ENCODE assay signal across 9 cellular contexts in genomic region chr15:78938608-78939488, GRCh38. TPM values are rescaled to one million over a fixed set of nuclear protein-coding genes. Genes with fewer than 3 reads are reported as not detected.
A peak's percentile ranks its signal among the peaks of the same experiment; 100 is the strongest.
DNase-seq lines count a peak whose midpoint lies in the region; ATAC-seq, FAIRE-seq and TF ChIP-seq lines count a peak whose summit lies in the region.
"Had no signal": no experiment of that assay in that cellular context is flagged by ENCODE, and none has a peak within 500 bp of the region (broad histone marks: within the 10 kb centered on the region; RNA-seq: fewer than 3 reads in every experiment).

No MANE protein-coding gene starts in this region.

- H3K4me1 ChIP-seq in esophagus squamous epithelium, result peaks cover 9 to 57% (median 13%) of the 10 kb centered on the region in 3 donors

- H3K27ac Mint-ChIP-seq in MCF 10A (ENCODE audit: low read depth, unreplicated experiment), result no peak overlapping the region

- H3K4me1 Mint-ChIP-seq in MCF 10A (ENCODE audit: insufficient read depth, unreplicated experiment), result peaks cover 2% of the 10 kb centered on the region
- H3K4me1 Mint-ChIP-seq: neural crest cell had no signal

- TF ChIP-seq POLR2A in GM12892 (IDR thresholded peaks at IDR 0.05; ENCODE audit: low read depth, low read length), result no peak
- TF ChIP-seq POLR2A in esophagus squamous epithelium (IDR thresholded peaks at IDR 0.05), result no peak

- DNase-seq in GM12892 (ENCODE audit: insufficient read length), result no peak
- DNase-seq in esophagus squamous epithelium (lab: John Stamatoyannopoulos, UW), result no peak
- DNase-seq in MCF 10A (ENCODE audit: unreplicated experiment), result no peak
- no peak for DNase-seq in inferior parietal cortex (ENCODE audit: extremely low spot score)
- no peak for DNase-seq in NCI-H1105 (lab: John Stamatoyannopoulos, UW)
- no peak for DNase-seq in HK-2 (ENCODE audit: unreplicated experiment)

- no peaks in the 10 kb centered on the region for H3K9me3 ChIP-seq in esophagus squamous epithelium

- peak overlapping the region in 3 of 4 donors; percentile 35 to 75 (median 61) for H3K27ac ChIP-seq in esophagus squamous epithelium

- CTCF ChIA-PET in MCF 10A (lab: Yijun Ruan, JAX), result interaction anchor here (0.7 kb wide), 1 partner anchor 41 kb away, joined by 4 read pairs; no protein-coding TSS in a partner anchor

- FAIRE-seq in GM12892 (lab: Jason Lieb, UNC), result peak; percentile 48

- POLR2A ChIA-PET in MCF 10A (lab: Yijun Ruan, JAX), result no interaction called here

- no peak overlapping the region for H3K4me3 Mint-ChIP-seq in MCF 10A (ENCODE audit: unreplicated experiment)
- H3K4me3 Mint-ChIP-seq: neural crest cell had no signal

- no peaks in the 10 kb centered on the region for H3K27me3 Mint-ChIP-seq in MCF 10A (ENCODE audit: insufficient read depth, unreplicated experiment)

- peaks cover 0 to 32% (median 0%) of the 10 kb centered on the region in 3 donors for H3K36me3 ChIP-seq in esophagus squamous epithelium

- WGBS in esophagus squamous epithelium, 2 donors, result 56 to 61% methylated on average over 6 of the region's 6 CpGs

- peaks cover 3% of the 10 kb centered on the region for H3K36me3 Mint-ChIP-seq in MCF 10A (ENCODE audit: insufficient read depth, unreplicated experiment)

- no peaks in the 10 kb centered on the region for H3K27me3 ChIP-seq in esophagus squamous epithelium

- H3K4me3 ChIP-seq in esophagus squamous epithelium, result peak overlapping the region in 1 of 4 donors; percentile 13

- intact Hi-C loops in esophagus squamous epithelium (cut with DNase I) (no loop called here), MCF 10A (cut with micrococcal nuclease) (no loop called here)

- no TSS peak for BruUV-seq in MCF 10A (replicated peaks; lab: Mats Ljungman, UMichigan)

- no peaks in the 10 kb centered on the region for H3K9me3 Mint-ChIP-seq in MCF 10A (ENCODE audit: unreplicated experiment)
- H3K9me3 Mint-ChIP-seq: neural crest cell had no signal

- TF ChIP-seq CTCF in esophagus squamous epithelium (IDR thresholded peaks at IDR 0.05) (no peak), MCF 10A (IDR thresholded peaks at IDR 0.05; ENCODE audit: unreplicated experiment) (no peak)

- ATAC-seq in GM19468 (IDR thresholded peaks at IDR 0.05; ENCODE audit: extremely low read depth, unreplicated experiment) (peak; percentile 64), HG03521 (IDR thresholded peaks at IDR 0.05; ENCODE audit: unreplicated experiment) (peak; percentile 48)

RNA-seq across cellular contexts. Expression of gene CTSH, which starts 6.0 kb away (rescaled TPM):
- polyA plus RNA-seq in GM12892 (2012; ENCODE audit: missing spikeins), result 424 TPM
- total RNA-seq in esophagus squamous epithelium (100 to 1,000 TPM in 2 of 4 donors, 10 to 100 TPM in 2; 19.7 to 115 (median 69.6) TPM), MCF 10A (2022) (12.5 and 14.4 TPM in 2 replicates)
